ENCODE assay signal across 13 cellular contexts in genomic region chrX:48684134-48684533, GRCh38. TPM values are rescaled to one million over a fixed set of nuclear protein-coding genes. Genes with fewer than 3 reads are reported as not detected.
A peak's percentile ranks its signal among the peaks of the same experiment; 100 is the strongest.
DNase-seq lines count a peak whose midpoint lies in the region; ATAC-seq and TF ChIP-seq lines count a peak whose summit lies in the region.
"Had no signal": no experiment of that assay in that cellular context is flagged by ENCODE, and none has a peak within 500 bp of the region (broad histone marks: within the 10 kb centered on the region; RNA-seq: fewer than 3 reads in every experiment).

No MANE protein-coding gene starts in this region.

- no peaks in the 10 kb centered on the region for H4K20me1 ChIP-seq in Loucy (ENCODE audit: insufficient read depth, low read length, poor library complexity, severe bottlenecking)

- H3K27ac Mint-ChIP-seq in T-helper 2 cell treated with Interferon-gamma antibody and Interleukin-4, amounts not matched to agents 5 μg/mL and 100 μg/mL, for 36 hours: peak overlapping the region; percentile 95
- H3K27ac Mint-ChIP-seq in stimulated activated effector memory CD8-positive, alpha-beta T cell treated with anti-CD3 and anti-CD28 coated beads, Interleukin-12 subunit alpha, Interleukin-12 subunit beta, amount 100 ng/mL, for 72 hours: peak overlapping the region; percentile 97
- H3K27ac Mint-ChIP-seq in HFFc6: no peak overlapping the region

- H3K4me3 ChIP-seq in Loucy (ENCODE audit: low read length, poor library complexity, severe bottlenecking) (peak overlapping the region; percentile 98), coronary artery (peak overlapping the region; percentile 45)

- H3F3A ChIP-seq in Loucy (ENCODE audit: low read depth): no peaks in the 10 kb centered on the region

- H3K36me3 Mint-ChIP-seq in T-helper 2 cell treated with Interferon-gamma antibody and Interleukin-4, amounts not matched to agents 5 μg/mL and 100 μg/mL, for 36 hours (ENCODE audit: low read depth): peaks cover 43% of the 10 kb centered on the region
- H3K36me3 Mint-ChIP-seq in stimulated activated effector memory CD8-positive, alpha-beta T cell treated with anti-CD3 and anti-CD28 coated beads, Interleukin-12 subunit alpha, Interleukin-12 subunit beta, amount 100 ng/mL, for 72 hours: peaks cover 51% of the 10 kb centered on the region
- H3K36me3 Mint-ChIP-seq in HFFc6 (ENCODE audit: low read depth): no peaks in the 10 kb centered on the region

- H2AFZ ChIP-seq in Loucy (ENCODE audit: low read length): no peak overlapping the region

- TF ChIP-seq CTCF in Loucy (conservative IDR thresholded peaks at IDR 0.05; ENCODE audit: low read length) (no peak), coronary artery (IDR thresholded peaks at IDR 0.05) (no peak), HFFc6 (IDR thresholded peaks at IDR 0.05) (no peak)

- ATAC-seq in stimulated activated effector memory CD8-positive, alpha-beta T cell treated with anti-CD3 and anti-CD28 coated beads, Interleukin-12 subunit alpha, Interleukin-12 subunit beta, amount 100 ng/mL, for 72 hours: no peak

- peaks cover 31% of the 10 kb centered on the region for H3K79me2 ChIP-seq in Loucy (ENCODE audit: insufficient read depth, low read length)

- H3K9me3 ChIP-seq in Loucy (ENCODE audit: insufficient read depth, low read depth, low read length): no peaks in the 10 kb centered on the region

- H3K27me3 Mint-ChIP-seq in T-helper 2 cell treated with Interferon-gamma antibody and Interleukin-4, amounts not matched to agents 5 μg/mL and 100 μg/mL, for 36 hours (ENCODE audit: low read depth): no peaks in the 10 kb centered on the region
- H3K27me3 Mint-ChIP-seq in HFFc6 (ENCODE audit: insufficient read depth): peaks cover 26% of the 10 kb centered on the region

- peak overlapping the region; percentile 83 for H3K4me2 ChIP-seq in Loucy (ENCODE audit: low read depth, low read length, poor library complexity, severe bottlenecking)

- H3K9me3 Mint-ChIP-seq in T-helper 2 cell treated with Interferon-gamma antibody and Interleukin-4, amounts not matched to agents 5 μg/mL and 100 μg/mL, for 36 hours: no peaks in the 10 kb centered on the region
- H3K9me3 Mint-ChIP-seq in stimulated activated effector memory CD8-positive, alpha-beta T cell treated with anti-CD3 and anti-CD28 coated beads, Interleukin-12 subunit alpha, Interleukin-12 subunit beta, amount 100 ng/mL, for 72 hours: no peaks in the 10 kb centered on the region
- no peaks in the 10 kb centered on the region for H3K9me3 Mint-ChIP-seq in HFFc6

- H3K27ac ChIP-seq in coronary artery: peak overlapping the region in 1 of 2 donors; percentile 40

- H3K9ac ChIP-seq in Loucy (ENCODE audit: low read depth, low read length, poor library complexity, severe bottlenecking): peak overlapping the region; percentile 93

- peak overlapping the region; percentile 97 for H3K4me3 Mint-ChIP-seq in T-helper 2 cell treated with Interferon-gamma antibody and Interleukin-4, amounts not matched to agents 5 μg/mL and 100 μg/mL, for 36 hours
- H3K4me3 Mint-ChIP-seq in stimulated activated effector memory CD8-positive, alpha-beta T cell treated with anti-CD3 and anti-CD28 coated beads, Interleukin-12 subunit alpha, Interleukin-12 subunit beta, amount 100 ng/mL, for 72 hours: peak overlapping the region; percentile 93
- no peak overlapping the region for H3K4me3 Mint-ChIP-seq in HFFc6

- no peak for DNase-seq in T-helper 2 cell treated with Interferon-gamma antibody and Interleukin-4, amounts not matched to agents 5 μg/mL and 100 μg/mL, for 36 hours (ENCODE audit: low spot score)
- DNase-seq in T-helper 2 cell: no peak
- no peak for DNase-seq in coronary artery (ENCODE audit: low spot score)
- no peak for DNase-seq in stimulated activated effector memory CD8-positive, alpha-beta T cell treated with anti-CD3 and anti-CD28 coated beads, Interleukin-12 subunit alpha, Interleukin-12 subunit beta, amount 100 ng/mL, for 72 hours (ENCODE audit: low spot score in 2 of 2)
- no peak for DNase-seq in glomerular visceral epithelial cell (ENCODE audit: extremely low spot score)
- DNase-seq in HFFc6: no peak
- DNase-seq in activated gamma-delta T cell treated with Interleukin-2 at 50 U/mL for 16 hours: no peak
- DNase-seq: 8988T; activated CD4-positive, alpha-beta T cell treated with anti-CD3 and anti-CD28 coated beads for 1 hour; hippocampal formation; NCI-H1417; NCI-H69 had no signal

- H3K36me3 ChIP-seq in Loucy (ENCODE audit: insufficient read depth, low read length): no peaks in the 10 kb centered on the region

- no peaks in the 10 kb centered on the region for H3K27me3 ChIP-seq in Loucy (ENCODE audit: insufficient read depth, low read length, poor library complexity, severe bottlenecking)

- H3K4me1 Mint-ChIP-seq in T-helper 2 cell treated with Interferon-gamma antibody and Interleukin-4, amounts not matched to agents 5 μg/mL and 100 μg/mL, for 36 hours (ENCODE audit: low read depth): peaks cover 39% of the 10 kb centered on the region
- peaks cover 38% of the 10 kb centered on the region for H3K4me1 Mint-ChIP-seq in stimulated activated effector memory CD8-positive, alpha-beta T cell treated with anti-CD3 and anti-CD28 coated beads, Interleukin-12 subunit alpha, Interleukin-12 subunit beta, amount 100 ng/mL, for 72 hours
- no peaks in the 10 kb centered on the region for H3K4me1 Mint-ChIP-seq in HFFc6 (ENCODE audit: low read depth)

- H3K4me1 ChIP-seq in Loucy (ENCODE audit: insufficient read depth, low read length, poor library complexity, severe bottlenecking): peaks cover 15% of the 10 kb centered on the region

- H3K9me2 ChIP-seq in Loucy (replicated peaks; ENCODE audit: low read depth, low read length): no peaks in the 10 kb centered on the region

RNA-seq across cellular contexts. Expression of gene WAS, which starts 0.5 kb away (rescaled TPM):
- under 1 TPM in 1 of 6 experiments, not detected in 5; 0.69 TPM for total RNA-seq in HFFc6 (2021; fragmentation: NEBNext Ultra II Directional; extraction: Animal tissue kit (Norgen Biotek cat#: 25700))

RNA-seq across cellular contexts. Expression of gene SUV39H1, which starts 12.4 kb away (rescaled TPM):
- total RNA-seq in HFFc6 (2021; fragmentation: NEBNext Ultra II Directional; extraction: Animal tissue kit (Norgen Biotek cat#: 25700)): 10 to 100 TPM in 4 of 6 experiments, 1 to 10 TPM in 2; 6.9 to 12.0 (median 11.4) TPM
